Comparison of ENCODE assay signal across 19 cellular contexts in genomic region chr14:97783001-97783400, GRCh38.
A peak's percentile ranks its signal among the peaks of the same experiment; 100 is the strongest.
DNase-seq lines count a peak whose midpoint lies in the region; ATAC-seq and TF ChIP-seq lines count a peak whose summit lies in the region.
"Had no signal": no experiment of that assay in that cellular context is flagged by ENCODE, and none has a peak within 500 bp of the region (broad histone marks: within the 10 kb centered on the region; RNA-seq: fewer than 3 reads in every experiment).

No MANE protein-coding gene starts in this region.

- TF ChIP-seq CTCF in DND-41 (IDR thresholded peaks at IDR 0.05; ENCODE audit: borderline replicate concordance, extremely low read depth, low read length, poor library complexity, severe bottlenecking) (no peak), osteocyte (IDR thresholded peaks at IDR 0.05) (no peak), stomach (IDR thresholded peaks at IDR 0.05) (no peak)

- H3K36me3 ChIP-seq in DND-41 (ENCODE audit: insufficient read depth, low read length) (no peaks in the 10 kb centered on the region), KOPT-K1 (ENCODE audit: insufficient read depth, low read length) (no peaks in the 10 kb centered on the region), stomach (no peaks in the 10 kb centered on the region)
- H3K36me3 ChIP-seq: BE2C; BLaER1 treated with 17β-estradiol and CSF1 and Interleukin-3, amounts not matched to agents 10 nM and 100 nM had no signal

- peaks cover 59% of the 10 kb centered on the region for H3K9me3 Mint-ChIP-seq in osteocyte (ENCODE audit: unreplicated experiment)
- H3K9me3 Mint-ChIP-seq: CD4-positive, alpha-beta T cell; CD8-positive, alpha-beta memory T cell had no signal

- no peak overlapping the region for H3K27ac Mint-ChIP-seq in osteocyte (ENCODE audit: unreplicated experiment)
- H3K27ac Mint-ChIP-seq: CD14-positive monocyte; CD4-positive, alpha-beta T cell; H9 had no signal

- no peaks in the 10 kb centered on the region for H3K27me3 Mint-ChIP-seq in osteocyte (ENCODE audit: unreplicated experiment)
- H3K27me3 Mint-ChIP-seq: CD4-positive, alpha-beta T cell; CD8-positive, alpha-beta memory T cell had no signal

- no peaks in the 10 kb centered on the region for H3K79me2 ChIP-seq in DND-41 (ENCODE audit: insufficient read depth, low read length)

- TF ChIP-seq POLR2A in stomach (IDR thresholded peaks at IDR 0.05): no peak

- no peaks in the 10 kb centered on the region for H3K4me1 Mint-ChIP-seq in osteocyte (ENCODE audit: unreplicated experiment)
- H3K4me1 Mint-ChIP-seq: CD14-positive monocyte, H9 had no signal

- no peaks in the 10 kb centered on the region for H3K27me3 ChIP-seq in DND-41 (ENCODE audit: insufficient read depth, low read length, poor library complexity)
- no peaks in the 10 kb centered on the region for H3K27me3 ChIP-seq in stomach
- H3K27me3 ChIP-seq: BE2C; BLaER1 treated with 17β-estradiol and CSF1 and Interleukin-3, amounts not matched to agents 10 nM and 100 nM had no signal

- no peak overlapping the region for H3K9ac ChIP-seq in DND-41 (ENCODE audit: low read depth, low read length)
- H3K9ac ChIP-seq: BLaER1 treated with 17β-estradiol and CSF1 and Interleukin-3, amounts not matched to agents 10 nM and 100 nM had no signal

- H3K27ac ChIP-seq in DND-41 (ENCODE audit: low read length) (peak overlapping the region; percentile 25; the same call in 1 of the 2 replicates), KOPT-K1 (ENCODE audit: low read depth, low read length, poor library complexity, severe bottlenecking) (peak overlapping the region; percentile 61), stomach (no peak overlapping the region)
- H3K27ac ChIP-seq: A549; BLaER1 treated with 17β-estradiol and CSF1 and Interleukin-3, amounts not matched to agents 10 nM and 100 nM had no signal

- intact Hi-C loops in stomach (cut with DNase I; ENCODE audit: low total_unique reads): no loop called here

- H3K4me3 ChIP-seq in DND-41 (ENCODE audit: low read depth in 1 of 2, low read length in 2 of 2) (no peak overlapping the region), stomach (no peak overlapping the region)
- H3K4me3 ChIP-seq: A549; BLaER1 treated with 17β-estradiol and CSF1 and Interleukin-3, amounts not matched to agents 10 nM and 100 nM had no signal

- DNase-seq in DND-41: no peak
- DNase-seq in osteocyte (ENCODE audit: extremely low spot score, unreplicated experiment): peak; percentile 42
- DNase-seq in stomach: no peak
- DNase-seq: 8988T; ACHN; AML-193; BE2C; CD4-positive, alpha-beta T cell; CD8-positive, alpha-beta memory T cell; DMS53; GF-D8; H9 had no signal

- H4K20me1 ChIP-seq in DND-41 (ENCODE audit: insufficient read depth, low read length): no peaks in the 10 kb centered on the region
- H4K20me1 ChIP-seq: BLaER1 treated with 17β-estradiol and CSF1 and Interleukin-3, amounts not matched to agents 10 nM and 100 nM had no signal

- ATAC-seq in DND-41 (ENCODE audit: insufficient read depth, low read depth) (no peak), HG02870 (IDR thresholded peaks at IDR 0.05; ENCODE audit: unreplicated experiment) (no peak), HG03571 (IDR thresholded peaks at IDR 0.05; ENCODE audit: unreplicated experiment) (no peak)
- ATAC-seq: A549, HCT116 had no signal

- peak overlapping the region; percentile 42; the same call in 1 of the 2 replicates for H2AFZ ChIP-seq in DND-41 (ENCODE audit: low read depth, low read length)

- H3K4me3 Mint-ChIP-seq in osteocyte (ENCODE audit: unreplicated experiment): no peak overlapping the region
- H3K4me3 Mint-ChIP-seq: CD14-positive monocyte; CD4-positive, alpha-beta T cell; CD8-positive, alpha-beta memory T cell; H9 had no signal

- H3K9me3 ChIP-seq in DND-41 (ENCODE audit: insufficient read depth, low read length, severe bottlenecking): no peaks in the 10 kb centered on the region
- H3K9me3 ChIP-seq in KOPT-K1 (ENCODE audit: insufficient read depth, low read length, poor library complexity, severe bottlenecking): peaks cover 13% of the 10 kb centered on the region
- H3K9me3 ChIP-seq in stomach: no peaks in the 10 kb centered on the region
- H3K9me3 ChIP-seq: A549; BE2C; BLaER1 treated with 17β-estradiol and CSF1 and Interleukin-3, amounts not matched to agents 10 nM and 100 nM had no signal

- no peaks in the 10 kb centered on the region for H3K36me3 Mint-ChIP-seq in osteocyte (ENCODE audit: unreplicated experiment)
- H3K36me3 Mint-ChIP-seq: CD14-positive monocyte had no signal

- 51 to 78% (median 69%) methylated on average over 5 of the region's 5 CpGs for WGBS in stomach, 5 donors

- peaks cover 49% of the 10 kb centered on the region for H3K4me1 ChIP-seq in DND-41 (ENCODE audit: insufficient read depth, low read length)
- no peaks in the 10 kb centered on the region for H3K4me1 ChIP-seq in stomach
- H3K4me1 ChIP-seq: A549, BE2C had no signal

- no peak overlapping the region for H3K4me2 ChIP-seq in DND-41 (ENCODE audit: insufficient read depth, low read length)
- H3K4me2 ChIP-seq: A549; BLaER1 treated with 17β-estradiol and CSF1 and Interleukin-3, amounts not matched to agents 10 nM and 100 nM had no signal

- no peak for TF ChIP-seq EP300 in stomach (IDR thresholded peaks at IDR 0.05)

Comparison
In these comparisons a context has a peak if more than half of its experiments do, and no peak if none do; other contexts are left out.
1. H3K27ac ChIP-seq: peak in DND-41 (single experiment) and KOPT-K1 (single experiment); none in stomach (0 of 5).